ENCODE assay signal across 33 cellular contexts in the genomic region with DNA sequence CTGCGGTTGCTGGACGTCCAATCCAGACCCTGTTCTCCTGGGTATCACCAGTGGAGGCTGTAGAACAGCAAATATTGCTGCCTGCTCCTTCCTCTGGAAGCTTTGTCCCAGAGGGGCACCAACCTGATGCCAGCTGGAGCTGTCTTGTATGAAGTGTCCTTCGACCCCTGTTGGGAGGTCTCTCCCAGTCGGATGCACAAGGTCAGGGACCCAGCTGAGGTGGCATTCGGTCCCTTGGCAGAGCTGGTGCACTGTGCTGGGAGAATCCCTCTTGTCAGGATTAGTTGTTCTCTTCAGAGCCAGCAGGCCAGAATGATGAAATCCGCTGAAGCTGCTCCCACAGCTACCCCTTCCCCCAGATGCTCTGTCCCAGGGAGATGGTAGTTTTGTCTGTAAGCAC.
"Had no signal": no experiment of that assay in that cellular context is flagged by ENCODE, and none has a peak within 500 bp of the region (broad histone marks: within the 10 kb centered on the region; RNA-seq: fewer than 3 reads in every experiment).

No MANE protein-coding gene starts in this region.

- DNase-seq: Karpas-422, Kasumi-1, KG1, MG63, MM.1S, MV-4-11, NCI-H1048, NCI-H1092, NCI-H1092 treated with DMSO at 0.1 percent for 48 hours, NCI-H1105, NCI-H1105 treated with DMSO at 0.1 percent for 48 hours, NCI-H1417, NCI-H1417 treated with DMSO at 0.1 percent for 48 hours, NCI-H1436, NCI-H1436 treated with DMSO at 0.1 percent for 48 hours, NCI-H146, NCI-H1694, NCI-H1694 treated with DMSO at 0.1 percent for 48 hours, NCI-H187, NCI-H187 treated with DMSO at 0.1 percent for 48 hours, NCI-H1930, NCI-H2029, NCI-H2029 treated with DMSO at 0.1 percent for 48 hours, NCI-H2081, NCI-H2081 treated with DMSO at 0.1 percent for 48 hours, NCI-H2107, NCI-H2171, NCI-H2171 treated with DMSO at 0.1 percent for 48 hours, NCI-H2227 treated with DMSO at 0.1 percent for 48 hours, NCI-H226, NCI-H345, NCI-H446, NCI-H446 treated with DMSO at 0.1 percent for 48 hours had no signal
